Comparison of ENCODE assay signal across 16 cellular contexts in genomic region chr7:48321319-48322010, GRCh38.
A peak's percentile ranks its signal among the peaks of the same experiment; 100 is the strongest.
DNase-seq lines count a peak whose midpoint lies in the region; ATAC-seq, FAIRE-seq and TF ChIP-seq lines count a peak whose summit lies in the region.
"Had no signal": no experiment of that assay in that cellular context is flagged by ENCODE, and none has a peak within 500 bp of the region (broad histone marks: within the 10 kb centered on the region; RNA-seq: fewer than 3 reads in every experiment).

No MANE protein-coding gene starts in this region.

- no peaks in the 10 kb centered on the region for H3K36me3 Mint-ChIP-seq in stimulated activated effector memory CD8-positive, alpha-beta T cell treated with anti-CD3 and anti-CD28 coated beads, Interleukin-12 subunit alpha, Interleukin-12 subunit beta, amount 100 ng/mL, for 72 hours
- H3K36me3 Mint-ChIP-seq: CD4-positive, alpha-beta memory T cell had no signal

- TF ChIP-seq POLR2A in erythroblast (IDR thresholded peaks at IDR 0.05; ENCODE audit: low read length) = no peak

- FAIRE-seq in urothelium cell line (lab: Jason Lieb, UNC) = peak; percentile 37
- FAIRE-seq: H1, HepG2 had no signal

- H3K27ac Mint-ChIP-seq in stimulated activated naive CD8-positive, alpha-beta T cell treated with anti-CD3 and anti-CD28 coated beads, Interleukin-15, amount 100 ng/mL, for 72 hours = no peak overlapping the region
- H3K27ac Mint-ChIP-seq in stimulated activated effector memory CD8-positive, alpha-beta T cell treated with anti-CD3 and anti-CD28 coated beads, Interleukin-12 subunit alpha, Interleukin-12 subunit beta, amount 100 ng/mL, for 72 hours = no peak overlapping the region
- H3K27ac Mint-ChIP-seq: CD4-positive, alpha-beta memory T cell had no signal

- peaks cover 5 to 10% of the 10 kb centered on the region in 2 donors for H3K9me3 Mint-ChIP-seq in stimulated activated naive CD8-positive, alpha-beta T cell treated with anti-CD3 and anti-CD28 coated beads, Interleukin-15, amount 100 ng/mL, for 72 hours
- H3K9me3 Mint-ChIP-seq in stimulated activated effector memory CD8-positive, alpha-beta T cell treated with anti-CD3 and anti-CD28 coated beads, Interleukin-12 subunit alpha, Interleukin-12 subunit beta, amount 100 ng/mL, for 72 hours = no peaks in the 10 kb centered on the region

- DNase-seq in stimulated activated naive CD8-positive, alpha-beta T cell treated with anti-CD3 and anti-CD28 coated beads, Interleukin-15, amount 100 ng/mL, for 72 hours = no peak
- no peak for DNase-seq in stimulated activated naive CD8-positive, alpha-beta T cell treated with anti-CD3 and anti-CD28 coated beads, Interleukin-15, Interleukin-2, amounts not matched to agents 100 U/mL and 50 U/mL, for 24 hours
- DNase-seq in stimulated activated effector memory CD8-positive, alpha-beta T cell treated with anti-CD3 and anti-CD28 coated beads, Interleukin-12 subunit alpha, Interleukin-12 subunit beta, amount 100 ng/mL, for 72 hours (ENCODE audit: low spot score in 2 of 2) = no peak
- DNase-seq in urothelium cell line (ENCODE audit: low spot score) = no peak
- no peak for DNase-seq in erythroblast (lab: John Stamatoyannopoulos, UW)
- DNase-seq in glomerular visceral epithelial cell (ENCODE audit: extremely low spot score) = no peak
- DNase-seq: 8988T; CD4-positive, alpha-beta memory T cell; DMS153; DMS79 treated with DMSO at 0.1 percent for 48 hours; GF-D8; H9 had no signal

- H3K4me3 Mint-ChIP-seq in stimulated activated naive CD8-positive, alpha-beta T cell treated with anti-CD3 and anti-CD28 coated beads, Interleukin-15, amount 100 ng/mL, for 72 hours = no peak overlapping the region
- H3K4me3 Mint-ChIP-seq in stimulated activated effector memory CD8-positive, alpha-beta T cell treated with anti-CD3 and anti-CD28 coated beads, Interleukin-12 subunit alpha, Interleukin-12 subunit beta, amount 100 ng/mL, for 72 hours = no peak overlapping the region
- H3K4me3 Mint-ChIP-seq: CD14-positive monocyte; CD4-positive, alpha-beta memory T cell; H9 had no signal

- ATAC-seq in stimulated activated naive CD8-positive, alpha-beta T cell treated with anti-CD3 and anti-CD28 coated beads, Interleukin-15, amount 100 ng/mL, for 72 hours = peak; percentile 28
- no peak for ATAC-seq in stimulated activated naive CD8-positive, alpha-beta T cell treated with anti-CD3 and anti-CD28 coated beads, Interleukin-15, Interleukin-2, amounts not matched to agents 100 U/mL and 50 U/mL, for 24 hours
- ATAC-seq in stimulated activated effector memory CD8-positive, alpha-beta T cell treated with anti-CD3 and anti-CD28 coated beads, Interleukin-12 subunit alpha, Interleukin-12 subunit beta, amount 100 ng/mL, for 72 hours = peak; percentile 52
- no peak for ATAC-seq in GM21825 (IDR thresholded peaks at IDR 0.05; ENCODE audit: unreplicated experiment)
- ATAC-seq: HepG2 had no signal

- H3K4me1 Mint-ChIP-seq in stimulated activated naive CD8-positive, alpha-beta T cell treated with anti-CD3 and anti-CD28 coated beads, Interleukin-15, amount 100 ng/mL, for 72 hours = no peaks in the 10 kb centered on the region
- H3K4me1 Mint-ChIP-seq in stimulated activated effector memory CD8-positive, alpha-beta T cell treated with anti-CD3 and anti-CD28 coated beads, Interleukin-12 subunit alpha, Interleukin-12 subunit beta, amount 100 ng/mL, for 72 hours = no peaks in the 10 kb centered on the region
- H3K4me1 Mint-ChIP-seq: CD14-positive monocyte; CD4-positive, alpha-beta memory T cell had no signal

- H3K27me3 Mint-ChIP-seq in stimulated activated naive CD8-positive, alpha-beta T cell treated with anti-CD3 and anti-CD28 coated beads, Interleukin-15, amount 100 ng/mL, for 72 hours = no peaks in the 10 kb centered on the region

Comparison
In these comparisons a context has a peak if more than half of its experiments do, and no peak if none do; other contexts are left out.
1. ATAC-seq: peak in stimulated activated naive CD8-positive, alpha-beta T cell treated with anti-CD3 and anti-CD28 coated beads, Interleukin-15, amount 100 ng/mL, for 72 hours (single experiment) and stimulated activated effector memory CD8-positive, alpha-beta T cell treated with anti-CD3 and anti-CD28 coated beads, Interleukin-12 subunit alpha, Interleukin-12 subunit beta, amount 100 ng/mL, for 72 hours (single experiment); none in stimulated activated naive CD8-positive, alpha-beta T cell treated with anti-CD3 and anti-CD28 coated beads, Interleukin-15, Interleukin-2, amounts not matched to agents 100 U/mL and 50 U/mL, for 24 hours (single experiment) and GM21825 (single experiment).